11 cellular contexts compared by ENCODE assay signal in the genomic region with DNA sequence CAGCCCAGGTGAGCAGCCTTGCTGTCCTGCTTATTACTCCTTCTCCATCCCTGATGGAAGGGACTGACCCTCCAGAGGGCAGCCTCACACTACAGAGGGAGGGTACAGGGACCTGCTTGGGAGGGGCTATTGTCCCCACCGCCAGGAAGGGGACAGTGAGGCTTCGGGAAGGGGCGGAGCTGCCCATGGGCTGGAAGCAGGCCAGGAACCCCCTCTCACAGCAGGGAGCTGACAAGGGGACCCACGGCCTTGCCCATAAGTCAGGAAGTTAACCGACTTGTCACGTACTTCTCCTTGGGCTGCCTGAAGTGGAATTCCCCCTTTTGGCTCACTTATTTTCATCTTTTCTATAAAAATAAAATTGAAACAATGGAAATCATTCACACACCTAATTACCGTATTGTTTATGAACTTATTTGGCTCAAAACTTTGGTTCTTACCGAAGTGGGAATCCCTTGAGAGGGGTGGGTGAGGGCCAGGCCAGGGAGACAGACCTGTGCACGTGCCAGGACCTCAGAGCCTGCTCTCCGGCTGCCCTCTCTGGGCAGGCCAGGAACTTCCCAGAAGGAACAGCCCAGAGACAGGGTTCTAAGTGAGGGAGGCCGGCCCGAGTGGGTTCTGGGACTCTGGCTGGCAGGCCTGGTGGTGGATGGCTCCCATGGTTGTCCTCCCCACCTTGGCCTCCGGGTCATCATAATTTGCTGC. TPM values are rescaled to one million over a fixed set of nuclear protein-coding genes. Genes with fewer than 3 reads are reported as not detected.
DNase-seq lines count a peak whose midpoint lies in the region; FAIRE-seq and TF ChIP-seq lines count a peak whose summit lies in the region.
"Had no signal": no experiment of that assay in that cellular context is flagged by ENCODE, and none has a peak within 500 bp of the region (broad histone marks: within the 10 kb centered on the region; RNA-seq: fewer than 3 reads in every experiment).

No MANE protein-coding gene starts in this region.

- TF ChIP-seq CTCF in HEK293 (tag by site-specific recombination; IDR thresholded peaks at IDR 0.05) (no peak), suprapubic skin (IDR thresholded peaks at IDR 0.05) (no peak)

- H3K36me3 ChIP-seq in HEK293 (ENCODE audit: control insufficient read depth in 2 of 2, insufficient read depth in 1 of 2, low read length in 2 of 2) (no peaks in the 10 kb centered on the region), suprapubic skin (no peaks in the 10 kb centered on the region), small intestine (ENCODE audit: control insufficient read depth in 2 of 2, insufficient read depth in 2 of 2, low read length in 2 of 2) (no peaks in the 10 kb centered on the region)

- TF ChIP-seq EP300 in suprapubic skin (IDR thresholded peaks at IDR 0.05), result no peak

- FAIRE-seq in small intestine (lab: Jason Lieb, UNC), result no peak

- H3K27ac ChIP-seq in HEK293 (ENCODE audit: extremely low read depth, low read depth, low read length) (no peak overlapping the region), angular gyrus (ENCODE audit: low read depth, low read length) (peak overlapping the region; percentile 64), layer of hippocampus (ENCODE audit: low read depth, low read length) (peak overlapping the region; percentile 62), suprapubic skin (peak overlapping the region; percentile 64), small intestine (ENCODE audit: low read depth in 1 of 2, low read length in 1 of 2) (peak overlapping the region in 1 of 2 donors; percentile 47)

- DNase-seq in suprapubic skin (ENCODE audit: low spot score in 2 of 2) (no peak), EL (no peak), OCI-M2 (lab: John Stamatoyannopoulos, UW; ENCODE audit: unreplicated experiment) (no peak), small intestine (no peak), GM19238 (ENCODE audit: insufficient read length, low spot score) (no peak)
- DNase-seq: activated T-cell treated with anti-CD3 and anti-CD28 coated beads, Interleukin-2, amount 50 U/mL, for 48 hours; NCI-H1105; stimulated activated naive CD4-positive, alpha-beta T cell treated with Interleukin-2 at 50 U/mL for 16 hours had no signal

- H3K4me1 ChIP-seq in HEK293 (ENCODE audit: control insufficient read depth, insufficient read depth, low read length) (peaks cover 5% of the 10 kb centered on the region; the same call in 1 of the 2 replicates), suprapubic skin (peaks cover 25% of the 10 kb centered on the region), small intestine (ENCODE audit: control insufficient read depth in 2 of 2, insufficient read depth in 1 of 2, low read depth in 1 of 2, low read length in 1 of 2) (peaks cover 0 to 5% of the 10 kb centered on the region in 2 donors)

- H3K4me3 ChIP-seq in HEK293 (ENCODE audit: low read depth, low read length) (no peak overlapping the region), suprapubic skin (no peak overlapping the region), small intestine (ENCODE audit: low read depth in 1 of 2, low read length in 2 of 2) (no peak overlapping the region)

- POLR2A ChIA-PET in HEK293 (lab: Yijun Ruan, JAX), result no interaction called here

- CTCF ChIA-PET in HEK293 (lab: Yijun Ruan, JAX), result interaction anchor here (0.8 to 2.3 kb wide), 3 partner anchors 31 to 71 kb away, joined by 3 to 7 read pairs (median 3); no protein-coding TSS in a partner anchor

- H3K27me3 ChIP-seq in layer of hippocampus (ENCODE audit: control insufficient read depth, insufficient read depth, low read length), result no peaks in the 10 kb centered on the region
- peaks cover 22% of the 10 kb centered on the region for H3K27me3 ChIP-seq in suprapubic skin
- no peaks in the 10 kb centered on the region for H3K27me3 ChIP-seq in small intestine (ENCODE audit: control insufficient read depth in 2 of 2, insufficient read depth in 2 of 2, low read length in 2 of 2)

- no peak for TF ChIP-seq POLR2A in suprapubic skin (IDR thresholded peaks at IDR 0.05)

- H3K9me3 ChIP-seq in HEK293 (ENCODE audit: control insufficient read depth, insufficient read depth, low read depth, low read length), result no peaks in the 10 kb centered on the region
- no peaks in the 10 kb centered on the region for H3K9me3 ChIP-seq in suprapubic skin
- H3K9me3 ChIP-seq in small intestine (ENCODE audit: control insufficient read depth, low read depth), result no peaks in the 10 kb centered on the region

- 54% methylated on average over 13 of the region's 13 CpGs for WGBS in suprapubic skin
- 58 to 79% (median 75%) methylated on average over 13 of the region's 13 CpGs for WGBS in small intestine, 3 donors

TF ChIP-seq in HEK293, 187 proteins besides CTCF, POLR2A, EP300 and RAD21:
- no peak for TF ChIP-seq WT1 (tag by site-specific recombination; IDR thresholded peaks at IDR 0.05)
- 0 out of 2 replicates have a peak, but pooled peaks have one; percentile 16 for TF ChIP-seq ZNF341 (tag by site-specific recombination; IDR thresholded peaks at IDR 0.05; ENCODE audit: low read depth)
- TF ChIP-seq SP2 (tag by site-specific recombination; IDR thresholded peaks at IDR 0.05), result peak; percentile 8; the same call in 1 of the 2 replicates
TF ChIP-seq in HEK293: peak in this region for 2.

RNA-seq across cellular contexts. Expression of gene MGAT3, which starts 5.8 kb away (rescaled TPM):
- 1 to 10 TPM; 2.2 to 3.7 (median 3.0) TPM for total RNA-seq in suprapubic skin
- polyA plus RNA-seq in small intestine, result 10 to 100 TPM; 11.1 to 21.6 (median 12.7) TPM

RNA-seq across cellular contexts. Expression of gene MIEF1, which starts 39.5 kb away (rescaled TPM):
- 10 to 100 TPM; 19.2 to 23.6 (median 23.4) TPM for total RNA-seq in suprapubic skin
- polyA plus RNA-seq in small intestine, result 10 to 100 TPM; 12.2 to 22.1 (median 15.4) TPM

RNA-seq across cellular contexts. Expression of gene ATF4, which starts 57.8 kb away (rescaled TPM):
- total RNA-seq in suprapubic skin, result 100 to 1,000 TPM; 234 to 335 (median 284) TPM
- 100 to 1,000 TPM; 471 to 709 (median 539) TPM for polyA plus RNA-seq in small intestine
